24 cellular contexts compared by ENCODE assay signal in the genomic region with DNA sequence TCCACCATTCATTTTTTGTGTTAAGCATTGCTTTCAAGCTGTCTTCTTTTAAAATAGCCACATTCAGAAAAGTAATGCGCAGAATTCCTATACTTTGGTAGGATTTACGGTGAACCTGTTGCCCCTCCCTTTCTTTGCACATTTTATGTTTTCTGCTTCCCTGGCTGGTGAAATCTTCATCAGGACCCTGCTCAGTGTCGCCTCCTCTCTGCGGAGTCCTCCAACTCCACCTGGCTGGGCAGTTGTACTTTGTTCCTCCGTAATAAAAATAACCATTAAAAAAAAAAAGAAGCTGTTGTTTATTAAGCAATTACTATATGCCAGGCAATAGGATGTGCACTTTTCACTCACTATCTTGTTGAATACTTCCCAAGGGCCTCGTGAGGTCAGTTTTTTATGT. TPM values are rescaled to one million over a fixed set of nuclear protein-coding genes. Genes with fewer than 3 reads are reported as not detected.
"Had no signal": no experiment of that assay in that cellular context is flagged by ENCODE, and none has a peak within 500 bp of the region (broad histone marks: within the 10 kb centered on the region; RNA-seq: fewer than 3 reads in every experiment).

No MANE protein-coding gene starts in this region.

- H3K27me3 Mint-ChIP-seq: activated CD4-positive, alpha-beta memory T cell treated with anti-CD3 and anti-CD28 coated beads for 36 hours; activated CD8-positive, alpha-beta memory T cell treated with anti-CD3 and anti-CD28 coated beads, Interleukin-2, amount 10 ng/mL, durations not matched to agents 7 days and 5 days had no signal

- H3K4me3 ChIP-seq: gastrocnemius medialis, heart right ventricle, mucosa of descending colon, right lobe of liver, testis, upper lobe of left lung had no signal

- H3K79me2 ChIP-seq: parathyroid adenoma had no signal

- H3K27ac ChIP-seq: gastrocnemius medialis, heart right ventricle, parathyroid adenoma, right lobe of liver, testis, upper lobe of left lung, WERI-Rb-1 had no signal

- H3K4me3 Mint-ChIP-seq: activated CD4-positive, alpha-beta memory T cell treated with anti-CD3 and anti-CD28 coated beads for 36 hours; activated CD8-positive, alpha-beta memory T cell treated with anti-CD3 and anti-CD28 coated beads, Interleukin-2, amount 10 ng/mL, durations not matched to agents 7 days and 5 days; brain; naive B cell; stimulated activated memory B cell treated with anti-CD40 and anti-IgM and Interleukin-4, amounts not matched to agents 10 μg/mL and 1 μg/mL and 100 μg/mL, for 72 hours had no signal

- H3K27me3 ChIP-seq: gastrocnemius medialis, right lobe of liver, testis had no signal

- H3K9me3 ChIP-seq: gastrocnemius medialis, heart right ventricle, mucosa of descending colon, right lobe of liver, testis, upper lobe of left lung had no signal

- H2AFZ ChIP-seq: parathyroid adenoma had no signal

- H3K4me1 ChIP-seq: gastrocnemius medialis, heart right ventricle, parathyroid adenoma, testis, upper lobe of left lung had no signal

- DNase-seq: activated CD4-positive, alpha-beta memory T cell treated with anti-CD3 and anti-CD28 coated beads for 36 hours; activated CD4-positive, alpha-beta T cell treated with anti-CD3 and anti-CD28 coated beads for 4 hours; activated CD8-positive, alpha-beta memory T cell treated with anti-CD3 and anti-CD28 coated beads, Interleukin-2, amount 10 ng/mL, durations not matched to agents 7 days and 5 days; activated naive CD4-positive, alpha-beta T cell treated with Interleukin-2 at 50 U/mL for 16 hours; caudate nucleus; gastrocnemius medialis; heart right ventricle; mesenchymal stem cell; mucosa of descending colon; naive B cell; right lobe of liver; stimulated activated CD4-positive, alpha-beta T cell treated with anti-CD3 and anti-CD28 coated beads, Interleukin-4, amount 100 ng/mL, for 4 hours; SW 1271; T-helper 2 cell; testis; WERI-Rb-1 had no signal

- H3K27ac Mint-ChIP-seq: activated CD4-positive, alpha-beta memory T cell treated with anti-CD3 and anti-CD28 coated beads for 36 hours; activated CD8-positive, alpha-beta memory T cell treated with anti-CD3 and anti-CD28 coated beads, Interleukin-2, amount 10 ng/mL, durations not matched to agents 7 days and 5 days; activated T-helper 2 cell treated with anti-CD3 and anti-CD28 coated beads, Interferon-gamma antibody, Interleukin-2, Interleukin-4, amounts not matched to agents 10 μg/mL and 5 μg/mL and 100 μg/mL, durations not matched to agents 14 hours and 24 hours and 36 hours; brain; naive B cell; stimulated activated memory B cell treated with anti-CD40 and anti-IgM and Interleukin-4, amounts not matched to agents 10 μg/mL and 1 μg/mL and 100 μg/mL, for 72 hours had no signal

- ATAC-seq: activated CD8-positive, alpha-beta memory T cell treated with anti-CD3 and anti-CD28 coated beads, Interleukin-2, amount 10 ng/mL, durations not matched to agents 7 days and 5 days; esophagus mucosa; gastrocnemius medialis; stimulated activated memory B cell treated with anti-CD40 and anti-IgM and Interleukin-4, amounts not matched to agents 10 μg/mL and 1 μg/mL and 100 μg/mL, for 72 hours had no signal

- H3K36me3 ChIP-seq: gastrocnemius medialis, heart right ventricle, right lobe of liver, upper lobe of left lung, WERI-Rb-1 had no signal

- H3K36me3 Mint-ChIP-seq: activated CD4-positive, alpha-beta memory T cell treated with anti-CD3 and anti-CD28 coated beads for 36 hours; activated CD8-positive, alpha-beta memory T cell treated with anti-CD3 and anti-CD28 coated beads, Interleukin-2, amount 10 ng/mL, durations not matched to agents 7 days and 5 days; brain; naive B cell; stimulated activated memory B cell treated with anti-CD40 and anti-IgM and Interleukin-4, amounts not matched to agents 10 μg/mL and 1 μg/mL and 100 μg/mL, for 72 hours had no signal

- H3K4me1 Mint-ChIP-seq: activated CD8-positive, alpha-beta memory T cell treated with anti-CD3 and anti-CD28 coated beads, Interleukin-2, amount 10 ng/mL, durations not matched to agents 7 days and 5 days; brain; stimulated activated memory B cell treated with anti-CD40 and anti-IgM and Interleukin-4, amounts not matched to agents 10 μg/mL and 1 μg/mL and 100 μg/mL, for 72 hours had no signal

- FAIRE-seq: colon had no signal

- H3K9me3 Mint-ChIP-seq: activated CD4-positive, alpha-beta memory T cell treated with anti-CD3 and anti-CD28 coated beads for 36 hours; activated T-helper 2 cell treated with anti-CD3 and anti-CD28 coated beads, Interferon-gamma antibody, Interleukin-2, Interleukin-4, amounts not matched to agents 10 μg/mL and 5 μg/mL and 100 μg/mL, durations not matched to agents 14 hours and 24 hours and 36 hours had no signal

- H3K9ac ChIP-seq: parathyroid adenoma had no signal

RNA-seq across cellular contexts. Expression of a gene that starts 2.9 kb away (rescaled TPM):
- total RNA-seq: activated CD4-positive, alpha-beta memory T cell treated with anti-CD3 and anti-CD28 coated beads for 36 hours; activated CD8-positive, alpha-beta memory T cell treated with anti-CD3 and anti-CD28 coated beads, Interleukin-2, amount 10 ng/mL, durations not matched to agents 7 days and 5 days; activated T-helper 2 cell treated with anti-CD3 and anti-CD28 coated beads, Interferon-gamma antibody, Interleukin-2, Interleukin-4, amounts not matched to agents 10 μg/mL and 5 μg/mL and 100 μg/mL, durations not matched to agents 14 hours and 24 hours and 36 hours; esophagus mucosa; gastrocnemius medialis; heart right ventricle; lower leg skin; mucosa of descending colon; right lobe of liver; upper lobe of left lung had no signal
- polyA plus RNA-seq: heart right ventricle had no signal

RNA-seq across cellular contexts. Expression of a gene that starts 22.3 kb away (rescaled TPM):
- total RNA-seq: activated CD4-positive, alpha-beta memory T cell treated with anti-CD3 and anti-CD28 coated beads for 36 hours; activated CD8-positive, alpha-beta memory T cell treated with anti-CD3 and anti-CD28 coated beads, Interleukin-2, amount 10 ng/mL, durations not matched to agents 7 days and 5 days; activated T-helper 2 cell treated with anti-CD3 and anti-CD28 coated beads, Interferon-gamma antibody, Interleukin-2, Interleukin-4, amounts not matched to agents 10 μg/mL and 5 μg/mL and 100 μg/mL, durations not matched to agents 14 hours and 24 hours and 36 hours; esophagus mucosa; gastrocnemius medialis had no signal

RNA-seq across cellular contexts. Expression of a gene that starts 54.9 kb away (rescaled TPM):
- total RNA-seq: activated CD4-positive, alpha-beta memory T cell treated with anti-CD3 and anti-CD28 coated beads for 36 hours; activated CD8-positive, alpha-beta memory T cell treated with anti-CD3 and anti-CD28 coated beads, Interleukin-2, amount 10 ng/mL, durations not matched to agents 7 days and 5 days; esophagus mucosa; gastrocnemius medialis; heart right ventricle; lower leg skin; mucosa of descending colon; right lobe of liver; upper lobe of left lung had no signal
- polyA plus RNA-seq: heart right ventricle had no signal

RNA-seq across cellular contexts. Expression of a gene that starts 59.7 kb away (rescaled TPM):
- total RNA-seq: activated CD4-positive, alpha-beta memory T cell treated with anti-CD3 and anti-CD28 coated beads for 36 hours; activated CD8-positive, alpha-beta memory T cell treated with anti-CD3 and anti-CD28 coated beads, Interleukin-2, amount 10 ng/mL, durations not matched to agents 7 days and 5 days; activated T-helper 2 cell treated with anti-CD3 and anti-CD28 coated beads, Interferon-gamma antibody, Interleukin-2, Interleukin-4, amounts not matched to agents 10 μg/mL and 5 μg/mL and 100 μg/mL, durations not matched to agents 14 hours and 24 hours and 36 hours had no signal
